Comparison of ENCODE assay signal across 8 cellular contexts in genomic region chr10:121974535-121975294, GRCh38. TPM values are rescaled to one million over a fixed set of nuclear protein-coding genes. Genes with fewer than 3 reads are reported as not detected.
DNase-seq lines count a peak whose midpoint lies in the region; ATAC-seq and TF ChIP-seq lines count a peak whose summit lies in the region.

TSS of gene NSMCE4A (minus strand) at chr10:121975217. CDS start at chr10:121975165, 52 bp downstream.

- H3K18ac ChIP-seq in IMR-90 (ENCODE audit: low read depth, low read length), result no peak within 1 kb of the TSS

- peak within 1 kb of the TSS; percentile 67 to 95 for H4K8ac ChIP-seq in IMR-90 (ENCODE audit: low read depth in 2 of 2, low read length in 2 of 2)

- H3K4ac ChIP-seq in IMR-90 (ENCODE audit: low read depth, low read length), result peak within 1 kb of the TSS; percentile 53

- no peak within 1 kb of the TSS for H2BK120ac ChIP-seq in IMR-90 (ENCODE audit: low read depth, low read length)

- H2BK5ac ChIP-seq in IMR-90 (ENCODE audit: low read depth, low read length, poor library complexity, severe bottlenecking), result peak within 1 kb of the TSS; percentile 39

- peak within 1 kb of the TSS; percentile 73 for H4K5ac ChIP-seq in IMR-90 (ENCODE audit: low read depth, low read length)

- CTCF ChIA-PET in IMR-90 (lab: Yijun Ruan, JAX), result no interaction called here

- peaks cover 8 to 13% of the 10 kb centered on the region in 2 experiments for H3K79me1 ChIP-seq in IMR-90 (ENCODE audit: low read depth in 1 of 2, low read length in 2 of 2)

- no peaks in the 10 kb centered on the region for H3K27me3 ChIP-seq in IMR-90 (ENCODE audit: control insufficient read depth, insufficient read depth, low read length)
- no peaks in the 10 kb centered on the region for H3K27me3 ChIP-seq in suprapubic skin

- TF ChIP-seq EP300 in suprapubic skin (IDR thresholded peaks at IDR 0.05), result no peak

- peak within 1 kb of the TSS; percentile 72; the same call in 1 of the 2 replicates for H3K23ac ChIP-seq in IMR-90 (ENCODE audit: low read depth, low read length)

- WGBS in IMR-90 (ENCODE audit: extremely low coverage in 2 of 2, insufficient read length in 1 of 2), 2 experiments, result 0% methylated on average over 64 of the region's 101 CpGs; no CpG with 5 or more reads in 1 of the 2 experiments
- WGBS in suprapubic skin, result under 1% methylated on average over 29 of the region's 101 CpGs

- POLR2A ChIA-PET in IMR-90 (lab: Charles Lee; ENCODE audit: unreplicated experiment), result interaction anchor here (0.6 kb wide), 1 partner anchor 23 kb away, joined by 3 read pairs; no protein-coding TSS in a partner anchor

- H3K4me1 ChIP-seq in IMR-90 (ENCODE audit: control insufficient read depth, insufficient read depth, low read length), result peaks cover 2% of the 10 kb centered on the region; the same call in 1 of the 2 replicates
- peaks cover 23% of the 10 kb centered on the region for H3K4me1 ChIP-seq in suprapubic skin

- DNase-seq in ELF-1 (ENCODE audit: low read depth, low spot score) (peak; percentile 90), IMR-90 (peak; percentile 71), SK-MEL-5 (ENCODE audit: low read depth, low spot score) (peak; percentile 61), globus pallidus (ENCODE audit: low spot score) (peak; percentile 75), omental fat pad (ENCODE audit: low spot score) (no peak), suprapubic skin (ENCODE audit: low spot score in 2 of 2) (peak; percentile 83 to 87)
- peak; percentile 81 for DNase-seq in activated naive CD4-positive, alpha-beta T cell treated with anti-CD3 and anti-CD28 coated beads, Interleukin-2, amount 50 U/mL, for 16 hours

- peak within 1 kb of the TSS; percentile 89 for H2AK9ac ChIP-seq in IMR-90 (replicated peaks; ENCODE audit: low read depth, low read length, poor library complexity)

- dilution Hi-C loops in IMR-90 (cut with HindIII; ENCODE audit: low sequenced_read_pairs, unreplicated experiment), result no loop called here

- no peaks in the 10 kb centered on the region for H4K20me1 ChIP-seq in IMR-90 (ENCODE audit: insufficient read depth, low read length)

- no peak within 1 kb of the TSS for H2BK15ac ChIP-seq in IMR-90 (ENCODE audit: low read depth, low read length)

- H3K27ac ChIP-seq in IMR-90 (ENCODE audit: insufficient read depth, low read length) (peak within 1 kb of the TSS; percentile 57), suprapubic skin (peak within 1 kb of the TSS; percentile 97)

- peak within 1 kb of the TSS; percentile 35; the same call in 1 of the 2 replicates for H3K56ac ChIP-seq in IMR-90 (ENCODE audit: extremely low read depth, insufficient read depth, low read length)

- H3K36me3 ChIP-seq in IMR-90 (ENCODE audit: control insufficient read depth, insufficient read depth, low read length), result peaks cover 2% of the 10 kb centered on the region; the same call in 1 of the 2 replicates
- peaks cover 18% of the 10 kb centered on the region for H3K36me3 ChIP-seq in suprapubic skin

- in situ Hi-C loops in IMR-90 (cut with MboI; ENCODE audit: low sequenced_read_pairs) (no loop called here), SK-MEL-5 (cut with HindIII; ENCODE audit: low pct_unique_long_range_greater_than_20kb, low sequenced_read_pairs) (no loop called here)

- TF ChIP-seq RAD21 in IMR-90 (IDR thresholded peaks at IDR 0.05; ENCODE audit: low read length), result peak; percentile 49

- no peak within 1 kb of the TSS; the same call in 1 of the 2 replicates for H4K91ac ChIP-seq in IMR-90 (ENCODE audit: insufficient read depth, low read depth, low read length)

- BruUV-seq in IMR-90 (replicated peaks; lab: Mats Ljungman, UMichigan), result no TSS peak

- peak within 1 kb of the TSS; percentile 99 for H2AFZ ChIP-seq in IMR-90 (replicated peaks; ENCODE audit: low read length, poor library complexity)

- peak within 1 kb of the TSS; percentile 84 for H3K9ac ChIP-seq in IMR-90 (ENCODE audit: low read depth, low read length)

- intact Hi-C loops in IMR-90 (cut with micrococcal nuclease), result loop anchor here (1.0 kb wide), 2 partner anchors 30 to 138 kb away; no protein-coding TSS in a partner anchor

- peak within 1 kb of the TSS; percentile 60; the same call in 1 of the 2 replicates for H3K14ac ChIP-seq in IMR-90 (replicated peaks; ENCODE audit: low read depth, low read length)

- H3K4me3 ChIP-seq in IMR-90 (ENCODE audit: insufficient read depth, low read depth, low read length) (peak within 1 kb of the TSS; percentile 60), suprapubic skin (peak within 1 kb of the TSS; percentile 84)

- peak; percentile 85 for ATAC-seq in GM21529 (IDR thresholded peaks at IDR 0.05; ENCODE audit: unreplicated experiment)
- ATAC-seq in IMR-90 (ENCODE audit: low read depth), result peak; percentile 92
- peak; percentile 91 for ATAC-seq in omental fat pad (ENCODE audit: low FRiP score)

- peak within 1 kb of the TSS; percentile 3; the same call in 1 of the 2 replicates for H2AK5ac ChIP-seq in IMR-90 (ENCODE audit: low read depth, low read length)

- peak; percentile 71; the same call in 1 of the 2 replicates for TF ChIP-seq CTCF in IMR-90 (conservative IDR thresholded peaks at IDR 0.05; ENCODE audit: low read depth, low read length)
- no peak for TF ChIP-seq CTCF in omental fat pad (IDR thresholded peaks at IDR 0.05)
- no peak for TF ChIP-seq CTCF in suprapubic skin (IDR thresholded peaks at IDR 0.05)

- peaks cover 3% of the 10 kb centered on the region; the same call in 1 of the 2 replicates for H3K9me1 ChIP-seq in IMR-90 (ENCODE audit: insufficient read depth, low read length)

- no peak within 1 kb of the TSS for H2BK20ac ChIP-seq in IMR-90 (ENCODE audit: low read depth, low read length)

- H3K9me3 ChIP-seq in IMR-90 (ENCODE audit: control insufficient read depth, insufficient read depth, low read length) (no peaks in the 10 kb centered on the region), suprapubic skin (no peaks in the 10 kb centered on the region)

- peak within 1 kb of the TSS; percentile 95 for H3K4me2 ChIP-seq in IMR-90 (ENCODE audit: low read depth, low read length)

- TF ChIP-seq POLR2A in IMR-90 (IDR thresholded peaks at IDR 0.05; ENCODE audit: low read depth, low read length), result peak; percentile 55; the same call in 1 of the 2 replicates
- no peak for TF ChIP-seq POLR2A in suprapubic skin (IDR thresholded peaks at IDR 0.05)

TF ChIP-seq in IMR-90, 13 proteins besides CTCF, POLR2A, EP300 and RAD21:
- no peak for TF ChIP-seq ELK1 (IDR thresholded peaks at IDR 0.05; ENCODE audit: borderline replicate concordance, low read depth, low read length)
- TF ChIP-seq MAFK (IDR thresholded peaks at IDR 0.05; ENCODE audit: low read depth, low read length), result no peak
- no peak; the same call in 1 of the 2 replicates for TF ChIP-seq CHD1 (IDR thresholded peaks at IDR 0.05; ENCODE audit: low read depth, low read length)
- no peak for TF ChIP-seq BHLHE40 (IDR thresholded peaks at IDR 0.05; ENCODE audit: low read depth, low read length)
- TF ChIP-seq SMC3 (IDR thresholded peaks at IDR 0.05; ENCODE audit: low read depth, low read length), result no peak
- TF ChIP-seq USF2 (IDR thresholded peaks at IDR 0.05; ENCODE audit: low read depth, low read length), result no peak
- TF ChIP-seq RCOR1 (IDR thresholded peaks at IDR 0.05; ENCODE audit: insufficient replicate concordance, low read length), result no peak
- TF ChIP-seq MXI1 (IDR thresholded peaks at IDR 0.05; ENCODE audit: borderline replicate concordance, low read depth, low read length), result peak; percentile 32; the same call in 1 of the 2 replicates

RNA-seq across cellular contexts. Expression of gene NSMCE4A, which starts in this region (rescaled TPM):
- total RNA-seq in IMR-90 (2012; rRNA removed), result 13.4 and 20.8 TPM in 2 replicates
- polyA plus RNA-seq in IMR-90 (2012; rRNA removed), result 32.8 and 33.2 TPM in 2 replicates
- polyA plus RNA-seq in IMR-90 (2012; cell fraction: cytosol; rRNA removed), result 9.2 and 10.0 TPM in 2 replicates
- polyA plus RNA-seq in IMR-90 (2012; cell fraction: nucleus; rRNA removed; ENCODE audit: low replicate concordance), result 26.8 and 70.4 TPM in 2 replicates
- 36.0 and 38.9 TPM in 2 replicates for total RNA-seq in SK-MEL-5 (2014; rRNA removed; shearing (Covaris generic))
- polyA plus RNA-seq in SK-MEL-5 (2015; cell fraction: cytosol; rRNA removed), result 29.4 and 33.2 TPM in 2 replicates
- 235 and 247 TPM in 2 replicates for polyA plus RNA-seq in SK-MEL-5 (2015; cell fraction: nucleus; rRNA removed)
- 10 to 100 TPM; 36.0 to 99.1 (median 58.9) TPM for total RNA-seq in omental fat pad
- total RNA-seq in suprapubic skin, result 100 to 1,000 TPM in 1 of 4 donors, 10 to 100 TPM in 3; 52.7 to 168 (median 66.4) TPM
